In the genomic region with DNA sequence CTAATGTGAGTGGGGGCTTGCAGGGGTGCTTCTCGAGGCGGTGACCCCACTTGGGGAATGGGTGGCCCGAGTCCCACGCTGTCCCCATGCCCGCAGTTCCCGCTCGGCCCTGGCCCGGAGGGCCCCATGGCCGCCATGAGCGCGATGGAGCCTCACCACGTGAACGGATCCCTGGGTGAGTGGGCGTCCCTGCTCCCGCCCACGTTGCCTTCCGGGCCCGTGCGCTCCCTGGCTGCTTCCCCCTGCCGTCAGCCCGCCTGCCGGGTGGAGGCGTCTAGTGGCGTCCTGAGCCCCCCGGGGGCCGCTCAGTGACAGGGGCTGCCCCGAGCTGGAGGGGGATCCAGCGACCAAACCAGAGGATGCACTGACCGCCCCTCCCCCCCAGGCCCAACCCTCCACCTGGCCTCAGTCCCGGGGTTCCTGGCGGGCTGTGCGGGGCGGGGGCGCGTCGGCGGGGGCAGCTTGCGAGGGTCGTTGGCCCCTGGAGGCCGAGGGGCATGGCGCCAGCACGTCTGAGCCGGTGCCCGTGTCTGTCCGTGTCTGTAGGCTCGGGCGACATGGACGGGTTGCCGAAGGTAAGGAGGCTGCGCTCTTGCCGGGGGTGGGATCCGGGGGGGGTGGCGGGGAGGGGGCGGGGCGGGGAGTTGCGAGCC, we compare ENCODE assay signal across 8 cellular contexts. TPM values are rescaled to one million over a fixed set of nuclear protein-coding genes. Genes with fewer than 3 reads are reported as not detected.
DNase-seq lines count a peak whose midpoint lies in the region; ATAC-seq and TF ChIP-seq lines count a peak whose summit lies in the region.

No MANE protein-coding gene starts in this region.

- ATAC-seq in HG03520 (IDR thresholded peaks at IDR 0.05; ENCODE audit: unreplicated experiment), result no peak
- no peak for ATAC-seq in GM18511 (IDR thresholded peaks at IDR 0.05; ENCODE audit: unreplicated experiment)

- H3K36me3 ChIP-seq in DOHH2 (ENCODE audit: control insufficient read depth, low read length) (peaks cover 36% of the 10 kb centered on the region), MM.1S (replicated peaks; ENCODE audit: insufficient read depth, low read length) (no peaks in the 10 kb centered on the region), endocrine pancreas (ENCODE audit: control insufficient read depth, insufficient read depth, low read length) (no peaks in the 10 kb centered on the region), osteoblast (ENCODE audit: insufficient read depth, low read length) (peaks cover 14% of the 10 kb centered on the region)

- DNase-seq in MM.1S, result no peak
- peak; percentile 88 for DNase-seq in osteoblast (ENCODE audit: insufficient read length, low spot score, missing footprints)
- DNase-seq in NCI-H524 treated with DMSO at 0.1 percent for 48 hours (lab: John Stamatoyannopoulos, UW), result no peak
- DNase-seq in NCI-H2081 (lab: John Stamatoyannopoulos, UW), result no peak

- no peaks in the 10 kb centered on the region for H3K9me2 ChIP-seq in DOHH2 (replicated peaks; ENCODE audit: control insufficient read depth, low read length)
- no peaks in the 10 kb centered on the region for H3K9me2 ChIP-seq in MM.1S (replicated peaks; ENCODE audit: insufficient read depth, low read length)

- H3F3A ChIP-seq in DOHH2 (ENCODE audit: control insufficient read depth, insufficient read depth) (peaks cover 6% of the 10 kb centered on the region), MM.1S (ENCODE audit: insufficient read depth, low read length) (no peaks in the 10 kb centered on the region)

- H3K27me3 ChIP-seq in DOHH2 (ENCODE audit: control insufficient read depth, low read length) (no peaks in the 10 kb centered on the region), MM.1S (replicated peaks; ENCODE audit: insufficient read depth, low read length) (peaks cover 16% of the 10 kb centered on the region; the same call in 1 of the 2 replicates), endocrine pancreas (ENCODE audit: control insufficient read depth, insufficient read depth, low read length) (no peaks in the 10 kb centered on the region), osteoblast (ENCODE audit: insufficient read depth, low read length) (no peaks in the 10 kb centered on the region)

- TF ChIP-seq CTCF in DOHH2 (IDR thresholded peaks at IDR 0.05; ENCODE audit: low read depth, low read length, poor library complexity, severe bottlenecking) (no peak), MM.1S (IDR thresholded peaks at IDR 0.05; ENCODE audit: low read length) (no peak), osteoblast (IDR thresholded peaks at IDR 0.05; ENCODE audit: extremely low read depth, low read depth, low read length) (no peak)

- H3K9ac ChIP-seq in MM.1S (ENCODE audit: low read length), result no peak overlapping the region
- H3K9ac ChIP-seq in endocrine pancreas (ENCODE audit: control insufficient read depth, insufficient read depth, low read length), result peak overlapping the region; percentile 65

- H2AFZ ChIP-seq in MM.1S (ENCODE audit: low read length), result no peak overlapping the region
- H2AFZ ChIP-seq in osteoblast (ENCODE audit: low read length), result no peak overlapping the region

- peaks cover 15% of the 10 kb centered on the region for H3K79me2 ChIP-seq in DOHH2 (ENCODE audit: control insufficient read depth, low read length)
- H3K79me2 ChIP-seq in MM.1S (ENCODE audit: low read length), result no peaks in the 10 kb centered on the region
- peaks cover 14% of the 10 kb centered on the region for H3K79me2 ChIP-seq in osteoblast (ENCODE audit: insufficient read depth, low read length)

- H3K27ac ChIP-seq in DOHH2 (ENCODE audit: low read depth, low read length) (peak overlapping the region; percentile 48), MM.1S (ENCODE audit: low read length) (no peak overlapping the region), osteoblast (ENCODE audit: low read depth, low read length) (no peak overlapping the region)

- H3K4me3 ChIP-seq in DOHH2 (ENCODE audit: low read length) (peak overlapping the region; percentile 65), MM.1S (ENCODE audit: low read length) (no peak overlapping the region; the same call in 1 of the 2 replicates), endocrine pancreas (ENCODE audit: control insufficient read depth, insufficient read depth, low read length) (no peak overlapping the region), osteoblast (ENCODE audit: insufficient read depth, low read length) (peak overlapping the region; percentile 51)

- H3K4me1 ChIP-seq in DOHH2 (ENCODE audit: control insufficient read depth, low read length) (peaks cover 65% of the 10 kb centered on the region), MM.1S (ENCODE audit: low read length) (peaks cover 4% of the 10 kb centered on the region; the same call in 1 of the 2 replicates), endocrine pancreas (ENCODE audit: control insufficient read depth, insufficient read depth, low read length) (no peaks in the 10 kb centered on the region), osteoblast (ENCODE audit: insufficient read depth, low read length) (peaks cover 20% of the 10 kb centered on the region)

- H3K4me2 ChIP-seq in DOHH2 (ENCODE audit: low read length) (peak overlapping the region; percentile 73), MM.1S (ENCODE audit: low read depth, low read length) (peak overlapping the region; percentile 47; the same call in 1 of the 2 replicates), osteoblast (ENCODE audit: insufficient read depth, low read length) (peak overlapping the region; percentile 45)

- H4K20me1 ChIP-seq in DOHH2 (ENCODE audit: control insufficient read depth, insufficient read depth, low read depth, low read length) (0 out of 2 replicates have a peak, but pooled peaks cover 3% of the 10 kb centered on the region), MM.1S (ENCODE audit: insufficient read depth, low read length) (no peaks in the 10 kb centered on the region), osteoblast (ENCODE audit: insufficient read depth, low read length) (peaks cover 9% of the 10 kb centered on the region)

- H3K9me3 ChIP-seq in DOHH2 (ENCODE audit: control insufficient read depth, insufficient read depth, low read length) (no peaks in the 10 kb centered on the region), MM.1S (replicated peaks; ENCODE audit: insufficient read depth, low read length) (no peaks in the 10 kb centered on the region), endocrine pancreas (ENCODE audit: control insufficient read depth, low read length) (no peaks in the 10 kb centered on the region), osteoblast (ENCODE audit: low read depth, low read length) (no peaks in the 10 kb centered on the region)

RNA-seq across cellular contexts. Expression of a gene that starts 4.8 kb away (rescaled TPM):
- total RNA-seq in osteoblast, result 7.7 and 8.0 TPM in 2 replicates

RNA-seq across cellular contexts. Expression of a gene that starts 14.0 kb away (rescaled TPM):
- total RNA-seq in osteoblast, result 77.8 and 90.8 TPM in 2 replicates

RNA-seq across cellular contexts. Expression of a gene that starts 35.7 kb away (rescaled TPM):
- 0.88 and 1.1 TPM in 2 replicates for total RNA-seq in osteoblast

RNA-seq across cellular contexts. Expression of a gene that starts 47.2 kb away (rescaled TPM):
- total RNA-seq in osteoblast, result 61.6 and 74.2 TPM in 2 replicates

Comparison
In these comparisons a context has a peak if more than half of its experiments do, and no peak if none do; other contexts are left out.
1. H3K4me3 ChIP-seq: peak in DOHH2 (single experiment) and osteoblast (single experiment); none in MM.1S (single experiment) and endocrine pancreas (single experiment).
2. Peak in every context shown above with its lines, with median percentiles within 50 percentile points of each other: H3K4me2 ChIP-seq.